In genomic region chr9:130242270-130243014, GRCh38 we compare ENCODE assay signal across 1 cellular context.
TF ChIP-seq lines count a peak whose summit lies in the region.

No MANE protein-coding gene starts in this region.

TF ChIP-seq in GM12878, 131 proteins besides CTCF, POLR2A, EP300 and RAD21 (continued from another document):
- TF ChIP-seq ATF2 (IDR thresholded peaks at IDR 0.05; ENCODE audit: low read length) (no peak), MTA3 (IDR thresholded peaks at IDR 0.05; ENCODE audit: borderline replicate concordance, low read length) (no peak), NR2C1 (IDR thresholded peaks at IDR 0.05) (no peak), CREM (IDR thresholded peaks at IDR 0.05; ENCODE audit: low read depth) (no peak), SIN3A (IDR thresholded peaks at IDR 0.05; ENCODE audit: low read depth, low read length) (no peak), ZNF24 (IDR thresholded peaks at IDR 0.05) (no peak), CEBPB (IDR thresholded peaks at IDR 0.05; ENCODE audit: borderline replicate concordance in 1 of 2, low read depth in 2 of 2, low read length in 2 of 2) (no peak), NFIC (IDR thresholded peaks at IDR 0.05; ENCODE audit: low read depth, low read length) (no peak), TBL1XR1 (IDR thresholded peaks at IDR 0.05; ENCODE audit: low read depth, low read length) (no peak), ATF7 (IDR thresholded peaks at IDR 0.05; ENCODE audit: low read depth) (no peak), KAT2A (conservative IDR thresholded peaks at IDR 0.05; ENCODE audit: control insufficient read depth, low read depth, low read length) (no peak)
